In the genomic region with DNA sequence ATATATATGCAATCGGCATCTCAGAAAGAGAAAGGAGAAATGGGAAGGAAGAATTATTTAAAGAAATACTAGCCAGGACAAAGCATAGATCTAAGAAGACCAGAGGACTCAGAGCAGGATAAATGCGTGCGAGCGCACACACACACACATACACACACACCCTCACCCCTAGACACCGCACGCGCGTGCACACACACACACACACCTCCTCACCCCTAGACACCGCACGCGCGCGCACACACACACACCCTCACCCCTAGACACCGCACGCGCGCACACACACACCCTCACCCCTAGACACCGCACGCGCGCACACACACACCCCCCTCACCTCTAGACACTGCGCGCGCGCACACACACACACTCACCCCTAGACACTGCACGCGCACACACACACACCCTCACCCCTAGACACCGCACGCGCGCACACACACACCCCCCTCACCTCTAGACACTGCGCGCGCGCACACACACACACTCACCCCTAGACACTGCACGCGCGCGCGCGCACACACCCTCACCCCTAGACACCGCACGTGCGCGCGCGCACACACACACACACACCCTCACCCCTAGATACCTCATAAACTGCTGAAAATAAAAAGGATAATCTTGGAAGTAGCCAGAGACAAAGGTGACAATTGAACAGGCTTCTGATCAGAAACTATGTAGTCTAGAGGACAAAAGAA, we compare ENCODE assay signal across 1 cellular context. TPM values are rescaled to one million over a fixed set of nuclear protein-coding genes. Genes with fewer than 3 reads are reported as not detected.
"Had no signal": no experiment of that assay in that cellular context is flagged by ENCODE, and none has a peak within 500 bp of the region (broad histone marks: within the 10 kb centered on the region; RNA-seq: fewer than 3 reads in every experiment).

No MANE protein-coding gene starts in this region.

RNA-seq across cellular contexts. Expression of a gene that starts 44.2 kb away (rescaled TPM):
- total RNA-seq: activated B cell treated with CpG ODN at 0.5 μM for 24 hours had no signal
